ENCODE assay signal across 1 cellular context in the genomic region with DNA sequence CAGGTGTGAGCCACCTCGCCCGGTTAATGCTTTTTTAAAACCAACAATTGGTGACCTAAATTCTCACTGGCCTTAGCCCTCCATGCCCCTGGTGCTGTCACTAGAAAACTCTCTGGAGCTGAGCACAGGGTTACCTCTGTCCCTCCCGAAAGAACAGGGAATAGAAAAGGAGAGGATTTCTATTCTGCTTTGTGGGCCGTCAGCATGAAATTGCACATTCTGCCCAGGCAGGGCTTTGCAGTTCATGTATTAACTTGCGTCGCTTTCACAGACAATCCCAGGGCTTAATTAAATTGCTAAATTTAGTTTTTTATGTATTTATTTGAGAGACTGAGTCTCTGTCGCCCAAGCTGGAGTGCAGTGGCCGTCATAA.
TF ChIP-seq lines count a peak whose summit lies in the region.

No MANE protein-coding gene starts in this region.

TF ChIP-seq in liver, 16 proteins besides CTCF, POLR2A, EP300 and RAD21 (continued from another document):
- TF ChIP-seq, protein P1, sequence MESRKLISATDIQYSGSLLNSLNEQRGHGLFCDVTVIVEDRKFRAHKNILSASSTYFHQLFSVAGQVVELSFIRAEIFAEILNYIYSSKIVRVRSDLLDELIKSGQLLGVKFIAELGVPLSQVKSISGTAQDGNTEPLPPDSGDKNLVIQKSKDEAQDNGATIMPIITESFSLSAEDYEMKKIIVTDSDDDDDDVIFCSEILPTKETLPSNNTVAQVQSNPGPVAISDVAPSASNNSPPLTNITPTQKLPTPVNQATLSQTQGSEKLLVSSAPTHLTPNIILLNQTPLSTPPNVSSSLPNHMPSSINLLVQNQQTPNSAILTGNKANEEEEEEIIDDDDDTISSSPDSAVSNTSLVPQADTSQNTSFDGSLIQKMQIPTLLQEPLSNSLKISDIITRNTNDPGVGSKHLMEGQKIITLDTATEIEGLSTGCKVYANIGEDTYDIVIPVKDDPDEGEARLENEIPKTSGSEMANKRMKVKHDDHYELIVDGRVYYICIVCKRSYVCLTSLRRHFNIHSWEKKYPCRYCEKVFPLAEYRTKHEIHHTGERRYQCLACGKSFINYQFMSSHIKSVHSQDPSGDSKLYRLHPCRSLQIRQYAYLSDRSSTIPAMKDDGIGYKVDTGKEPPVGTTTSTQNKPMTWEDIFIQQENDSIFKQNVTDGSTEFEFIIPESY (IDR thresholded peaks at IDR 0.05): no peak
- TF ChIP-seq, protein P2, sequence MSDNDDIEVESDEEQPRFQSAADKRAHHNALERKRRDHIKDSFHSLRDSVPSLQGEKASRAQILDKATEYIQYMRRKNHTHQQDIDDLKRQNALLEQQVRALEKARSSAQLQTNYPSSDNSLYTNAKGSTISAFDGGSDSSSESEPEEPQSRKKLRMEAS (IDR thresholded peaks at IDR 0.05): no peak
